1 cellular context compared by ENCODE assay signal in the genomic region with DNA sequence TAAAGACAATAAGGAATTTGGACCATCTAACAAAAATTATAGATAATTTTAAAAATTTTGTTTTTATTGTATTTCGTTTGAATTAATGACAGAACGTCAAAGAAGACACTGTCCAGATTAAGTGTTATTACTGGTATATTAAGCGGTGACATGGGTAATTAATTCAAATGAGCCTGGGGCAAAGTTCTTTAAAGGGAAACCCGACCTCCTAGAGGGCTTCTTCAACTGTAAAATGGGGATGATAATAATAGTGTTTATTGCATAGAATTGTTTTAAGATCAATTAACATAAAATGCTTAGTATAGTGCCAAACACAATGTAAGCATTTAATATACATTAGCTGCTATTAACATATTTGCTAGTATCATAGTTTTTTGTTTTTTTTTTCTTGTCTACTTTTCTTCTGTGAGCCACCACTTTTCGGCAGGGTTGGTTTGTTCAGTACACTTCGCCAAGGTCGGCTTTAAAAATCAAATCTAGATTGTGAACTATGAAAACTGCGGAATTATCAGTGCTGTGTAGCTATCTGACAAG.
TF ChIP-seq lines count a peak whose summit lies in the region.

No MANE protein-coding gene starts in this region.

TF ChIP-seq in endothelial cell of umbilical vein, 7 proteins besides CTCF, POLR2A, EP300 and RAD21 (continued from another document):
- TF ChIP-seq JUN (IDR thresholded peaks at IDR 0.05; ENCODE audit: borderline replicate concordance, insufficient read depth, insufficient read length, low read depth), result no peak
- TF ChIP-seq, protein P1, sequence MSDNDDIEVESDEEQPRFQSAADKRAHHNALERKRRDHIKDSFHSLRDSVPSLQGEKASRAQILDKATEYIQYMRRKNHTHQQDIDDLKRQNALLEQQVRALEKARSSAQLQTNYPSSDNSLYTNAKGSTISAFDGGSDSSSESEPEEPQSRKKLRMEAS (IDR thresholded peaks at IDR 0.05; ENCODE audit: insufficient read depth, insufficient read length), result no peak
- no peak for TF ChIP-seq POLR2AphosphoS5 (IDR thresholded peaks at IDR 0.05; ENCODE audit: insufficient read depth, low read depth, low read length)
- TF ChIP-seq FOS (IDR thresholded peaks at IDR 0.05; ENCODE audit: borderline replicate concordance, insufficient read depth, low read length), result no peak
TF ChIP-seq in endothelial cell of umbilical vein: peak in this region for 0.
